In the genomic region with DNA sequence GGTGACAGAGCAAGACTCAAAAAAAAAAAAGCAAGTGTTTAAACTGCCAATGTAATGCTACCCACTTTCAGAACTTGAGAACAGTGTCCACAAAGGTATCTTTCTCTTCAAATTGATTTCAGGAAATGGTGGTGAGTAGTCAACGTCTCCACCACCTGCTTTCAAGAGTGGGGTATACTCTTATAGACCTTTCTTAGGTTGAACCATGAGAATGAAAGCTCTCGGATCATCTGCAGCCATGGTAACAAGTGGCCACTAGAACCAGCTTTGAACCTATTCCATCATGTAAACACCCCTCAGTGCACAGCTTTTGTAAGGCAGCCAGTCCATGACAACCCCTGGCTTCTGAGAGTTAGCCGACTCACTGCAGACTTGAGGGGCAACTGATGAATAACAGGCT, we compare ENCODE assay signal across 34 cellular contexts.
"Had no signal": no experiment of that assay in that cellular context is flagged by ENCODE, and none has a peak within 500 bp of the region (broad histone marks: within the 10 kb centered on the region; RNA-seq: fewer than 3 reads in every experiment).

No MANE protein-coding gene starts in this region.

- H2AFZ ChIP-seq: PC-9 had no signal

- H3K4me2 ChIP-seq: PC-9 had no signal

- H3K36me3 ChIP-seq: brain microvascular endothelial cell had no signal

- H3K27me3 ChIP-seq: brain microvascular endothelial cell had no signal

- H3K4me3 ChIP-seq: PC-9 had no signal

- H3K27ac ChIP-seq: brain microvascular endothelial cell, PC-9, RWPE1, VCaP had no signal

- DNase-seq: activated B cell treated with CpG ODN at 0.5 μM for 24 hours; activated CD4-positive, alpha-beta T cell treated with anti-CD3 and anti-CD28 coated beads for 1 hour; activated CD4-positive, alpha-beta T cell treated with anti-CD3 and anti-CD28 coated beads for 48 hours; activated CD4-positive, alpha-beta T cell treated with anti-CD3 and anti-CD28 coated beads, Interleukin-2, amount 50 U/mL, for 4 hours; activated CD8-positive, alpha-beta T cell treated with anti-CD3 and anti-CD28 coated beads for 36 hours; activated effector memory CD4-positive, alpha-beta T cell treated with anti-CD3 and anti-CD28 coated beads, Interleukin-2, amount 50 U/mL, for 16 hours; activated naive CD4-positive, alpha-beta T cell; activated naive CD4-positive, alpha-beta T cell treated with anti-CD3 and anti-CD28 coated beads, Interleukin-2, amount 50 U/mL, for 16 hours; activated naive CD8-positive, alpha-beta T cell treated with anti-CD3 and anti-CD28 coated beads for 36 hours; activated T-cell treated with anti-CD3 and anti-CD28 coated beads, Interleukin-2, amount 50 U/mL, for 1 hour; activated T-cell treated with anti-CD3 and anti-CD28 coated beads, Interleukin-2, amount 50 U/mL, for 72 hours; amniotic stem cell; aorta; brain microvascular endothelial cell; central memory CD4-positive, alpha-beta T cell; Karpas-422; NCI-H1048; NCI-H1105 treated with DMSO at 0.1 percent for 48 hours; NCI-H1436; NCI-H1694; NCI-H1930; NCI-H2107; NCI-H226; NCI-H526 treated with DMSO at 0.1 percent for 48 hours; NCI-H774; PC-9; SIG-M5; T-cell; T-helper 17 cell had no signal

- ATAC-seq: activated CD8-positive, alpha-beta T cell treated with anti-CD3 and anti-CD28 coated beads for 36 hours; activated T-cell treated with anti-CD3 and anti-CD28 coated beads, Interleukin-2, amount 50 U/mL, for 72 hours; activated T-helper 17 cell treated with anti-CD3 and anti-CD28 coated beads, Interleukin-2, amount 50 U/mL, for 72 hours; Right ventricle myocardium inferior; SK-N-SH treated with all-trans-retinoic acid at 6 μM for 48 hours; T-cell; T-helper 17 cell had no signal
